Comparison of ENCODE assay signal across 1 cellular context in genomic region chr2:127093648-127094210, GRCh38.
TF ChIP-seq lines count a peak whose summit lies in the region.

No MANE protein-coding gene starts in this region.

TF ChIP-seq in IMR-90, 13 proteins besides CTCF, POLR2A, EP300 and RAD21 (continued from another document):
- TF ChIP-seq CEBPB (IDR thresholded peaks at IDR 0.05; ENCODE audit: low read depth, low read length) (no peak), MXI1 (IDR thresholded peaks at IDR 0.05; ENCODE audit: borderline replicate concordance, low read depth, low read length) (no peak), CHD1 (IDR thresholded peaks at IDR 0.05; ENCODE audit: low read depth, low read length) (no peak), MAZ (IDR thresholded peaks at IDR 0.05; ENCODE audit: borderline replicate concordance, low read depth, low read length) (no peak), NFE2L2 (IDR thresholded peaks at IDR 0.05; ENCODE audit: low read depth, low read length) (no peak), BHLHE40 (IDR thresholded peaks at IDR 0.05; ENCODE audit: low read depth, low read length) (no peak), RFX5 (IDR thresholded peaks at IDR 0.05; ENCODE audit: low read depth, low read length) (no peak), USF2 (IDR thresholded peaks at IDR 0.05; ENCODE audit: low read depth, low read length) (no peak), SMC3 (IDR thresholded peaks at IDR 0.05; ENCODE audit: low read depth, low read length) (no peak)
